In genomic region chr15:90584841-90585240, GRCh38 we compare ENCODE assay signal across 1 cellular context.
TF ChIP-seq lines count a peak whose summit lies in the region.

No MANE protein-coding gene starts in this region.

TF ChIP-seq in K562, 482 proteins besides CTCF, POLR2A, EP300 and RAD21 (continued from another document):
- no peak for TF ChIP-seq MLLT1 (IDR thresholded peaks at IDR 0.05)
- no peak for TF ChIP-seq CEBPG (CRISPR knock-in tag; IDR thresholded peaks at IDR 0.05)
- TF ChIP-seq CEBPG (tag; conservative IDR thresholded peaks at IDR 0.05 in 1 of 2, IDR thresholded peaks at IDR 0.05 in 1 of 2) = peak; percentile 39 to 76; a peak in 3 of 4 replicates
- TF ChIP-seq ZNF780A (CRISPR knock-in tag; IDR thresholded peaks at IDR 0.05) = no peak
- TF ChIP-seq ATF3 (IDR thresholded peaks at IDR 0.05) = peak; percentile 20; the same call in 1 of the 2 replicates
- TF ChIP-seq ATF3 (CRISPR knock-in tag; conservative IDR thresholded peaks at IDR 0.05) = no peak
